ENCODE assay signal across 1 cellular context in genomic region chr14:100155049-100155621, GRCh38.
A peak's percentile ranks its signal among the peaks of the same experiment; 100 is the strongest.
TF ChIP-seq lines count a peak whose summit lies in the region.

No MANE protein-coding gene starts in this region.

TF ChIP-seq in K562, 482 proteins besides CTCF, POLR2A, EP300 and RAD21 (continued from another document):
- TF ChIP-seq ZNF407 (IDR thresholded peaks at IDR 0.05; ENCODE audit: low read depth) (no peak), PKNOX1 (IDR thresholded peaks at IDR 0.05) (peak; percentile 47), ZNF707 (CRISPR knock-in tag; conservative IDR thresholded peaks at IDR 0.05) (0 out of 2 replicates have a peak, but pooled peaks have one; percentile 23), JUNB (CRISPR knock-in tag; conservative IDR thresholded peaks at IDR 0.05) (no peak), ARNT (IDR thresholded peaks at IDR 0.05) (no peak), CBFA2T3 (IDR thresholded peaks at IDR 0.05) (0 out of 2 replicates have a peak, but pooled peaks have one; percentile 11), SMC3 (conservative IDR thresholded peaks at IDR 0.05; ENCODE audit: insufficient read depth, low read depth, low read length) (peak; percentile 61), SPI1 (IDR thresholded peaks at IDR 0.05; ENCODE audit: borderline replicate concordance, low read depth, low read length) (0 out of 2 replicates have a peak, but pooled peaks have one; percentile 6), SOX6 (IDR thresholded peaks at IDR 0.05) (no peak), CBX5 (IDR thresholded peaks at IDR 0.05; ENCODE audit: borderline replicate concordance, low read depth) (peak; percentile 99), HLTF (IDR thresholded peaks at IDR 0.05) (0 out of 2 replicates have a peak, but pooled peaks have one; percentile 46), NRF1 (conservative IDR thresholded peaks at IDR 0.05 in 1 of 2, IDR thresholded peaks at IDR 0.05 in 1 of 2) (no peak), MAFK (IDR thresholded peaks at IDR 0.05; ENCODE audit: low read length) (no peak), TFAP4 (CRISPR knock-in tag; IDR thresholded peaks at IDR 0.05; ENCODE audit: borderline replicate concordance) (peak; percentile 76), RFX7 (CRISPR knock-in tag; IDR thresholded peaks at IDR 0.05) (no peak), CBX3 (IDR thresholded peaks at IDR 0.05; ENCODE audit: borderline replicate concordance in 1 of 2, low read length in 2 of 2) (peak in 1 of 2 experiments; percentile 99; a peak in 2 of 3 replicates), CTBP1 (IDR thresholded peaks at IDR 0.05; ENCODE audit: borderline replicate concordance) (peak; percentile 24; the same call in 1 of the 2 replicates), CREM (IDR thresholded peaks at IDR 0.05; ENCODE audit: low read depth) (peak; percentile 65; the same call in 1 of the 2 replicates), ZNF280A (IDR thresholded peaks at IDR 0.05; ENCODE audit: low read depth, partially characterized antibody) (peak; percentile 83), E2F6 (IDR thresholded peaks at IDR 0.05; ENCODE audit: borderline replicate concordance in 1 of 2, extremely low read depth in 1 of 2, insufficient read depth in 1 of 2, insufficient read length in 1 of 2, low read depth in 1 of 2, low read length in 1 of 2, poor library complexity in 1 of 2, severe bottlenecking in 1 of 2) (peak in 1 of 2 experiments; percentile 43), MAX (CRISPR knock-in tag; IDR thresholded peaks at IDR 0.05) (peak; percentile 30; the same call in 1 of the 2 replicates), MCM3 (IDR thresholded peaks at IDR 0.05) (no peak), ZBTB8A (IDR thresholded peaks at IDR 0.05; ENCODE audit: partially characterized antibody) (no peak), ZBTB33 (CRISPR knock-in tag; IDR thresholded peaks at IDR 0.05) (peak; percentile 87), CBX1 (IDR thresholded peaks at IDR 0.05; ENCODE audit: low read depth) (peak; percentile 95), NFIC (IDR thresholded peaks at IDR 0.05) (peak; percentile 9; the same call in 1 of the 2 replicates), TRIM24 (IDR thresholded peaks at IDR 0.05) (peak; percentile 51 to 77; a peak in 2 of 4 replicates), XRCC5 (IDR thresholded peaks at IDR 0.05; ENCODE audit: low read depth, low read length) (peak; percentile 78), YY1 (IDR thresholded peaks at IDR 0.05; ENCODE audit: borderline replicate concordance in 1 of 3, control insufficient read depth in 1 of 3, extremely low read depth in 1 of 3, insufficient read depth in 3 of 3, insufficient read length in 1 of 3, insufficient replicate concordance in 2 of 3, low read depth in 1 of 3, low read length in 2 of 3) (no peak), MTA3 (IDR thresholded peaks at IDR 0.05; ENCODE audit: borderline replicate concordance) (0 out of 2 replicates have a peak, but pooled peaks have one; percentile 21), NELFE (IDR thresholded peaks at IDR 0.05; ENCODE audit: insufficient read depth, insufficient read length) (no peak), ZNF76 (CRISPR knock-in tag; IDR thresholded peaks at IDR 0.05; ENCODE audit: borderline replicate concordance) (no peak)
